20 cellular contexts compared by ENCODE assay signal in the genomic region with DNA sequence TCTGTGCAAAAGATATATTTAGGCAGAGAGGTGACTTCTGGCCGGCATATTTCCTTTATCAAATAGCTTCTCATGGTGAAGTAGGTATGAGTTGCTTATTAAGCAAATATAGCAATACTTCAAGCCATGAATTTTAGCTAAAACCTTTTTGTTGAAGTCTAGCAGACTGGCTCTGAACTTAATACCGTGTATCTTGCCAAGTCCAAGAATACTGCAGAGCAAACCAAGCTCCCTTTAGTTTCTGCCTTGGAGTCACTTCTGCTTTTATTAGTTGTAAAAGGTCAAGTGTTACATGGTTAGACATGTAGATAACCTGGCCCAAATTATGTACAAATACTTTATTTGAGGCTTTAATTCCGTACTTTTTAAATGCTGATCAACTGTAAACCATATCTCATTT.
"Had no signal": no experiment of that assay in that cellular context is flagged by ENCODE, and none has a peak within 500 bp of the region (broad histone marks: within the 10 kb centered on the region; RNA-seq: fewer than 3 reads in every experiment).

No MANE protein-coding gene starts in this region.

- H3K4me3 Mint-ChIP-seq: dendritic cell treated with granulocyte-macrophage colony-stimulating factor and Interleukin-4, amounts not matched to agents 40 ng/mL and 50 ng/mL, for 4 days; memory B cell; mesothelial cell of epicardium; natural killer cell treated with Interleukin-12 subunit alpha and Interleukin-12 subunit beta and Interleukin-15 and Interleukin-18, amount 100 ng/mL, for 72 hours had no signal

- H3K27ac ChIP-seq: esophagus squamous epithelium, hepatocyte, lower lobe of right lung, pancreas, psoas muscle, sigmoid colon, skin epidermis had no signal

- FAIRE-seq: colon, pancreas had no signal

- H3K4me3 ChIP-seq: esophagus squamous epithelium, gastroesophageal sphincter, hepatocyte, lower lobe of right lung, pancreas, psoas muscle, sigmoid colon, skin epidermis had no signal

- H3K27ac Mint-ChIP-seq: dendritic cell treated with granulocyte-macrophage colony-stimulating factor and Interleukin-4, amounts not matched to agents 40 ng/mL and 50 ng/mL, for 4 days; memory B cell; mesothelial cell of epicardium; natural killer cell treated with Interleukin-12 subunit alpha and Interleukin-12 subunit beta and Interleukin-15 and Interleukin-18, amount 100 ng/mL, for 72 hours had no signal

- H3K4me1 Mint-ChIP-seq: memory B cell had no signal

- H3K36me3 Mint-ChIP-seq: memory B cell; mesothelial cell of epicardium; natural killer cell treated with Interleukin-12 subunit alpha and Interleukin-12 subunit beta and Interleukin-15 and Interleukin-18, amount 100 ng/mL, for 72 hours had no signal

- H3K4me1 ChIP-seq: esophagus squamous epithelium, lower lobe of right lung, pancreas, psoas muscle had no signal

- H3K27me3 Mint-ChIP-seq: dendritic cell treated with granulocyte-macrophage colony-stimulating factor and Interleukin-4, amounts not matched to agents 40 ng/mL and 50 ng/mL, for 4 days; memory B cell had no signal

- DNase-seq: esophagus squamous epithelium; foreskin fibroblast; glutamatergic neuron; lower lobe of right lung; occipital lobe; pancreas; psoas muscle; retina; sigmoid colon; stimulated activated CD4-positive, alpha-beta T cell treated with anti-CD3 and anti-CD28 coated beads, Interleukin-2, amount 100 ng/mL, for 24 hours; stimulated activated naive CD4-positive, alpha-beta T cell treated with Interleukin-2 at 50 U/mL for 16 hours; trophoblast cell had no signal

- H3K9me3 Mint-ChIP-seq: dendritic cell treated with granulocyte-macrophage colony-stimulating factor and Interleukin-4, amounts not matched to agents 40 ng/mL and 50 ng/mL, for 4 days; memory B cell; natural killer cell treated with Interleukin-12 subunit alpha and Interleukin-12 subunit beta and Interleukin-15 and Interleukin-18, amount 100 ng/mL, for 72 hours had no signal

- ATAC-seq: gastroesophageal sphincter; lower lobe of right lung; natural killer cell treated with Interleukin-12 subunit alpha and Interleukin-12 subunit beta and Interleukin-15 and Interleukin-18, amount 100 ng/mL, for 72 hours; pancreas; psoas muscle had no signal

- H3K36me3 ChIP-seq: esophagus squamous epithelium, gastroesophageal sphincter, lower lobe of right lung, pancreas, sigmoid colon had no signal

- H3K9me3 ChIP-seq: esophagus squamous epithelium, gastroesophageal sphincter, lower lobe of right lung, pancreas, psoas muscle, sigmoid colon had no signal

- H3K27me3 ChIP-seq: esophagus squamous epithelium, gastroesophageal sphincter, hepatocyte, pancreas, sigmoid colon had no signal
